In the genomic region with DNA sequence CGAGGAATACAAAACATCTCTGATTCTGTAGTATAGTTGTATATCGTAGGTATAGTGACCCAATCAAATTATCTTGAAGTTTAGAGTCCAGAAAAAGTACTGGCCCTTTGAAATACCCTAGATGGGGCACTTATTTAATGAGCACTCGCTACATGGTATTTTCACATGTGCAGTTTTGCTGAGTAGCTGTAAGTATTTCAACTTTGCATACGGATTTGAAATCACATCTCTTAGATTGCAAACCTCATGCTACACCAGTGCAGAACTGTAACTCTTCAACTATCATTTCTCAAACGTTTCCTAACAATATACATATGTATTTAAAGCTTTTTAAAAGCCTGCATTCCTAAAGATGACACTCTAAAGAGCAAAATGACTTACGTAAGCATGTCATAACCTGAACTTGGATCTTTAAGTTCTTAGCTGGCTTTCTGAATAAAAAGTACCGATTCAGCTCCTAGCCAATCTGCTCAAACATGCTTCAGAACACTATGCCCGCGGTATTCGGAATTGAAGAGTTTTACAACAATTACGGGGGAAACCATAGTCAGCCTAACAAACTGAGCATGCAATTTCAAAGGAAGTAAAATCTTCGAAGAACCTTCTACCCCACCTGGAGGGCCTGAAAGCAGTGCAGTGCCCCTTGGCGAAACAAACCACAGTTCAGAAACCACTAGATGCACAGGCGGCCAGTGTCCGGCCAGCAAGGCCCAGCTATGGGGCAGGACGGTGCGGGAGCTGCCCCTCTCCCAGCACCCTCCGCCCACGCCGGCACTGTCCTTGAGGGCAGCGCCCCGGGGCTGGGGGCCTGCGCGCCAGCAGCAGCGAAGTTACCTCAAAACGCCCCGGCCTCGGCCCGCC, we compare ENCODE assay signal across 8 cellular contexts. TPM values are rescaled to one million over a fixed set of nuclear protein-coding genes. Genes with fewer than 3 reads are reported as not detected.
DNase-seq lines count a peak whose midpoint lies in the region; ATAC-seq and TF ChIP-seq lines count a peak whose summit lies in the region.

No MANE protein-coding gene starts in this region.

- TF ChIP-seq POLR2A in right lobe of liver (IDR thresholded peaks at IDR 0.05) = no peak

- peak overlapping the region; percentile 79 for H3K9ac ChIP-seq in SK-N-MC (ENCODE audit: insufficient read length)

- peaks cover 0 to 2% of the 10 kb centered on the region in 2 donors for H3K9me3 Mint-ChIP-seq in stimulated activated naive B cell treated with anti-CD40 and anti-IgM and Interleukin-4, amounts not matched to agents 10 μg/mL and 1 μg/mL and 100 μg/mL, for 72 hours

- H3K9me3 ChIP-seq in SK-N-MC (ENCODE audit: low read depth, low read length) (no peaks in the 10 kb centered on the region), right lobe of liver (no peaks in the 10 kb centered on the region)

- TF ChIP-seq CTCF in right lobe of liver (IDR thresholded peaks at IDR 0.05) = no peak

- intact Hi-C loops in right lobe of liver (cut with DNase I) = no loop called here

- peaks cover 6 to 8% of the 10 kb centered on the region in 2 donors for H3K27me3 Mint-ChIP-seq in stimulated activated naive B cell treated with anti-CD40 and anti-IgM and Interleukin-4, amounts not matched to agents 10 μg/mL and 1 μg/mL and 100 μg/mL, for 72 hours

- H3K36me3 Mint-ChIP-seq in stimulated activated naive B cell treated with anti-CD40 and anti-IgM and Interleukin-4, amounts not matched to agents 10 μg/mL and 1 μg/mL and 100 μg/mL, for 72 hours = peaks cover 11 to 23% of the 10 kb centered on the region in 2 donors

- H3K4me1 Mint-ChIP-seq in stimulated activated naive B cell treated with anti-CD40 and anti-IgM and Interleukin-4, amounts not matched to agents 10 μg/mL and 1 μg/mL and 100 μg/mL, for 72 hours = peaks cover 7 to 10% of the 10 kb centered on the region in 2 donors

- H3K4me3 ChIP-seq in SK-N-MC (peak overlapping the region; percentile 80), right lobe of liver (peak overlapping the region; percentile 87 to 90 (median 88))

- DNase-seq in AG08396 (ENCODE audit: low spot score) (peak; percentile 20), SK-N-MC (ENCODE audit: low read depth, low spot score) (no peak), dedifferentiated amniotic fluid mesenchymal stem cell (ENCODE audit: extremely low spot score) (peak; percentile 19), right lobe of liver (peak in 2 of 3 donors; percentile 50 to 57), epidermal melanocyte (ENCODE audit: insufficient read length, low spot score) (no peak)
- DNase-seq in stimulated activated naive B cell treated with anti-CD40 and anti-IgM and Interleukin-4, amounts not matched to agents 10 μg/mL and 1 μg/mL and 100 μg/mL, for 72 hours = no peak

- ATAC-seq in GM19023 (IDR thresholded peaks at IDR 0.05; ENCODE audit: unreplicated experiment) (peak; percentile 34), HG03103 (IDR thresholded peaks at IDR 0.05; ENCODE audit: low read depth, unreplicated experiment) (peak; percentile 20), right lobe of liver (peak; percentile 23 to 42 (median 33))
- peak; percentile 36 to 43 for ATAC-seq in stimulated activated naive B cell treated with anti-CD40 and anti-IgM and Interleukin-4, amounts not matched to agents 10 μg/mL and 1 μg/mL and 100 μg/mL, for 72 hours (replicated peaks)

- H3K27ac ChIP-seq in SK-N-MC = no peak overlapping the region
- peak overlapping the region; percentile 90 to 93 (median 93) for H3K27ac ChIP-seq in right lobe of liver

- H3K27me3 ChIP-seq in right lobe of liver = no peaks in the 10 kb centered on the region

- H3K4me1 ChIP-seq in right lobe of liver = peaks cover 0 to 23% (median 3%) of the 10 kb centered on the region in 4 donors

- H3K36me3 ChIP-seq in SK-N-MC (ENCODE audit: insufficient read depth, low read length) (peaks cover 31% of the 10 kb centered on the region), right lobe of liver (peaks cover 0 to 11% (median 3%) of the 10 kb centered on the region in 4 donors)

- H3K27ac Mint-ChIP-seq in stimulated activated naive B cell treated with anti-CD40 and anti-IgM and Interleukin-4, amounts not matched to agents 10 μg/mL and 1 μg/mL and 100 μg/mL, for 72 hours = peak overlapping the region; percentile 86

- H3K4me3 Mint-ChIP-seq in stimulated activated naive B cell treated with anti-CD40 and anti-IgM and Interleukin-4, amounts not matched to agents 10 μg/mL and 1 μg/mL and 100 μg/mL, for 72 hours = no peak overlapping the region

- WGBS in right lobe of liver (ENCODE audit: insufficient coverage, low coverage, low lambda C conversion rate, missing lambda C conversion rate) = 4% methylated on average over 13 of the region's 29 CpGs

RNA-seq across cellular contexts. Expression of a gene that starts 0.9 kb away (rescaled TPM):
- total RNA-seq in right lobe of liver = 100 to 1,000 TPM in 5 of 6 experiments, 10 to 100 TPM in 1; 95.0 to 126 (median 114) TPM

RNA-seq across cellular contexts. Expression of a gene that starts 13.5 kb away (rescaled TPM):
- 10 to 100 TPM; 25.4 to 57.3 (median 28.3) TPM for total RNA-seq in right lobe of liver

Comparison
In these comparisons a context has a peak if more than half of its experiments do, and no peak if none do; other contexts are left out.
1. DNase-seq: peak in AG08396 (single experiment), dedifferentiated amniotic fluid mesenchymal stem cell (single experiment) and right lobe of liver (2 of 3); none in SK-N-MC (single experiment), stimulated activated naive B cell treated with anti-CD40 and anti-IgM and Interleukin-4, amounts not matched to agents 10 μg/mL and 1 μg/mL and 100 μg/mL, for 72 hours (single experiment) and epidermal melanocyte (single experiment).
2. Peak in every context shown above with its lines, with median percentiles within 50 percentile points of each other: ATAC-seq.